ENCODE assay signal across 27 cellular contexts in the genomic region with DNA sequence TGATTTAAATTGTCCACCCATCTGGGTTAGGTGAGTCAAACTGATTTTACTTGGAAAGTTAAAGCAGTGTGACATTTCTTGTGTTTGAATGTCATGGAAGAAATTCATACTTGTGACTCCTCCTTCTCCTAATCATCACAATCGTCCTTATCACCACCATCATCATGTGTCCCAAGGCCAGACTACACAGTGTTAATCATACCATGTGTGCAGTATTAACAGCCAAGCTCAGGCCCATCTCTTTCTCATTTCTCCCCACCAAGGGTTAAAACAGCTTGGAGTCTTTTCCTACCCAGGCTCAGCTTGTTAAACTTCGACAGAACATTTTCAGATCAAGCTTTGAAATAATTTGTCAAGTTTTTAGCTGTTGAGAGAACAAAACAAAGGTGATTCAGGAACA. TPM values are rescaled to one million over a fixed set of nuclear protein-coding genes. Genes with fewer than 3 reads are reported as not detected.
DNase-seq lines count a peak whose midpoint lies in the region; ATAC-seq, FAIRE-seq and TF ChIP-seq lines count a peak whose summit lies in the region.
"Had no signal": no experiment of that assay in that cellular context is flagged by ENCODE, and none has a peak within 500 bp of the region (broad histone marks: within the 10 kb centered on the region; RNA-seq: fewer than 3 reads in every experiment).

No MANE protein-coding gene starts in this region.

- TF ChIP-seq CTCF in HepG2 (CRISPR knock-in tag; IDR thresholded peaks at IDR 0.05) = no peak
- TF ChIP-seq CTCF in right lobe of liver (IDR thresholded peaks at IDR 0.05) = no peak
- TF ChIP-seq CTCF in hepatocyte (IDR thresholded peaks at IDR 0.05; ENCODE audit: poor library complexity) = no peak
- TF ChIP-seq CTCF in ovary (IDR thresholded peaks at IDR 0.05) = no peak

- DNase-seq in HepG2 (ENCODE audit: low spot score) (no peak), right lobe of liver (no peak), hepatocyte (ENCODE audit: low spot score) (no peak), NCI-H69 (lab: John Stamatoyannopoulos, UW) (no peak), ovary (no peak)
- peak; percentile 39 for DNase-seq in Jurkat, Clone E6-1 (ENCODE audit: low read depth, low spot score)
- DNase-seq: 8988T; ACHN; AML-193; BE2C; Calu3; CD4-positive, alpha-beta T cell; CD8-positive, alpha-beta memory T cell; DMS53; DMS79 treated with DMSO at 0.1 percent for 48 hours; GF-D8; HFFc6 had no signal

- TF ChIP-seq EP300 in HepG2 (IDR thresholded peaks at IDR 0.05; ENCODE audit: low read depth in 2 of 2, low read length in 2 of 2) = no peak
- TF ChIP-seq EP300 in HepG2 (CRISPR knock-in tag; IDR thresholded peaks at IDR 0.05; ENCODE audit: borderline replicate concordance) = no peak
- no peak for TF ChIP-seq EP300 in ovary (IDR thresholded peaks at IDR 0.05)

- H3K4me1 ChIP-seq in HepG2 (ENCODE audit: insufficient read depth, low read length) = peaks cover 28% of the 10 kb centered on the region
- H3K4me1 ChIP-seq in right lobe of liver = no peaks in the 10 kb centered on the region
- H3K4me1 ChIP-seq in hepatocyte (ENCODE audit: insufficient read depth) = peaks cover 7% of the 10 kb centered on the region
- no peaks in the 10 kb centered on the region for H3K4me1 ChIP-seq in ovary (ENCODE audit: insufficient read depth)
- H3K4me1 ChIP-seq: A549, BE2C, HAP-1 had no signal

- no peak overlapping the region for H3K4me2 ChIP-seq in HepG2 (ENCODE audit: low read depth, low read length)
- peak overlapping the region; percentile 21 for H3K4me2 ChIP-seq in hepatocyte
- H3K4me2 ChIP-seq: A549; BLaER1 treated with 17β-estradiol and CSF1 and Interleukin-3, amounts not matched to agents 10 nM and 100 nM; GM23338 had no signal

- 9% methylated on average over 2 of the region's 2 CpGs for WGBS in HepG2 (ENCODE audit: low lambda C conversion rate)
- 16% methylated on average over 2 of the region's 2 CpGs for WGBS in right lobe of liver (ENCODE audit: insufficient coverage, low coverage, low lambda C conversion rate, missing lambda C conversion rate)
- 8% methylated on average over 2 of the region's 2 CpGs for WGBS in hepatocyte (ENCODE audit: low lambda C conversion rate, missing lambda C conversion rate)
- WGBS in ovary, 3 donors = 13 to 25% (median 24%) methylated on average over 2 of the region's 2 CpGs

- CTCF ChIA-PET in HepG2 (lab: Yijun Ruan, JAX; ENCODE audit: low intra/inter-chr PET ratio, low total read pairs) = no interaction called here

- H3K79me2 ChIP-seq in HepG2 (ENCODE audit: insufficient read depth, low read length) = no peaks in the 10 kb centered on the region
- no peaks in the 10 kb centered on the region for H3K79me2 ChIP-seq in hepatocyte

- H3K4me3 ChIP-seq in HepG2 (replicated peaks in 1 of 3; ENCODE audit: insufficient read depth in 1 of 3, low read depth in 2 of 3, low read length in 3 of 3) (no peak overlapping the region), right lobe of liver (no peak overlapping the region), hepatocyte (no peak overlapping the region), ovary (no peak overlapping the region)
- no peak overlapping the region for H3K4me3 ChIP-seq in Jurkat, Clone E6-1 (ENCODE audit: low read length)
- H3K4me3 ChIP-seq: A549; BLaER1 treated with 17β-estradiol and CSF1 and Interleukin-3, amounts not matched to agents 10 nM and 100 nM; GM23338; HAP-1 had no signal

- POLR2A ChIA-PET in HepG2 (lab: Yijun Ruan, JAX) = interaction anchor here (0.8 to 1.7 kb wide), 4 partner anchors 16 to 29 kb away, joined by 3 to 7 read pairs (median 3); no protein-coding TSS in a partner anchor

- TF ChIP-seq RAD21 in HepG2 (CRISPR knock-in tag; IDR thresholded peaks at IDR 0.05) = no peak

- H2AFZ ChIP-seq in HepG2 (ENCODE audit: low read length) = no peak overlapping the region
- no peak overlapping the region for H2AFZ ChIP-seq in hepatocyte
- H2AFZ ChIP-seq: GM23338 had no signal

- no TSS peak for BruUV-seq in HepG2 (replicated peaks; lab: Mats Ljungman, UMichigan)

- H3K36me3 ChIP-seq in HepG2 (replicated peaks in 1 of 2; ENCODE audit: control insufficient read depth in 1 of 2, insufficient read depth in 2 of 2, low read length in 2 of 2) = no peaks in the 10 kb centered on the region
- H3K36me3 ChIP-seq in right lobe of liver = no peaks in the 10 kb centered on the region
- no peaks in the 10 kb centered on the region for H3K36me3 ChIP-seq in hepatocyte (replicated peaks; ENCODE audit: insufficient read depth, low read depth)
- H3K36me3 ChIP-seq in ovary = no peaks in the 10 kb centered on the region
- H3K36me3 ChIP-seq: BE2C; BLaER1 treated with 17β-estradiol and CSF1 and Interleukin-3, amounts not matched to agents 10 nM and 100 nM; HAP-1 had no signal

- ATAC-seq in HepG2 (no peak), right lobe of liver (no peak)
- ATAC-seq: A549, GM23338 had no signal

- H3K27me3 ChIP-seq in HepG2 (ENCODE audit: control insufficient read depth in 1 of 2, insufficient read depth in 2 of 2, low read length in 2 of 2) (no peaks in the 10 kb centered on the region), right lobe of liver (no peaks in the 10 kb centered on the region), hepatocyte (no peaks in the 10 kb centered on the region), ovary (no peaks in the 10 kb centered on the region)
- H3K27me3 ChIP-seq: BE2C; BLaER1 treated with 17β-estradiol and CSF1 and Interleukin-3, amounts not matched to agents 10 nM and 100 nM had no signal

- intact Hi-C loops in HepG2 (cut with micrococcal nuclease; ENCODE audit: unreplicated experiment) = no loop called here
- intact Hi-C loops in right lobe of liver (cut with DNase I) = no loop called here
- intact Hi-C loops in ovary (cut with DNase I) = no loop called here

- FAIRE-seq in HepG2 (lab: Jason Lieb, UNC) = no peak
- FAIRE-seq: A549, GM12891, GM18507, H54 had no signal

- H3K9ac ChIP-seq in HepG2 (ENCODE audit: insufficient read depth, low read depth, low read length) = 0 out of 2 replicates have a peak overlapping the region, but pooled peaks have one; percentile 0
- H3K9ac ChIP-seq: BLaER1 treated with 17β-estradiol and CSF1 and Interleukin-3, amounts not matched to agents 10 nM and 100 nM had no signal

- no peaks in the 10 kb centered on the region for H4K20me1 ChIP-seq in HepG2 (ENCODE audit: insufficient read depth, low read length)
- no peaks in the 10 kb centered on the region for H4K20me1 ChIP-seq in hepatocyte (ENCODE audit: insufficient read depth, poor library complexity, severe bottlenecking)
- H4K20me1 ChIP-seq: BLaER1 treated with 17β-estradiol and CSF1 and Interleukin-3, amounts not matched to agents 10 nM and 100 nM had no signal

- H3K27ac ChIP-seq in HepG2 (ENCODE audit: extremely low read length, insufficient read depth, low read length) (no peak overlapping the region), right lobe of liver (no peak overlapping the region), hepatocyte (peak overlapping the region; percentile 68), ovary (no peak overlapping the region)
- H3K27ac ChIP-seq: A549; BLaER1 treated with 17β-estradiol and CSF1 and Interleukin-3, amounts not matched to agents 10 nM and 100 nM had no signal

- H3K9me2 ChIP-seq in hepatocyte (replicated peaks; ENCODE audit: insufficient read depth) = no peaks in the 10 kb centered on the region

- H3K9me3 ChIP-seq in HepG2 (ENCODE audit: low read length) (no peaks in the 10 kb centered on the region), right lobe of liver (no peaks in the 10 kb centered on the region), hepatocyte (ENCODE audit: low read depth) (no peaks in the 10 kb centered on the region), ovary (no peaks in the 10 kb centered on the region)
- H3K9me3 ChIP-seq: A549, BE2C, HAP-1 had no signal

- TF ChIP-seq POLR2A in HepG2 (IDR thresholded peaks at IDR 0.05; ENCODE audit: insufficient read depth in 1 of 2, low read depth in 2 of 2, low read length in 2 of 2) = no peak
- no peak for TF ChIP-seq POLR2A in right lobe of liver (IDR thresholded peaks at IDR 0.05)
- TF ChIP-seq POLR2A in ovary (IDR thresholded peaks at IDR 0.05) = no peak

- in situ Hi-C loops in HepG2 (cut with HindIII; ENCODE audit: extremely low pct_ligation_motif_present, low pct_unique_long_range_greater_than_20kb) = no loop called here

RNA-seq across cellular contexts. Expression of a gene that starts 22.5 kb away (rescaled TPM):
- total RNA-seq in HepG2 (2016; rRNA removed; fragmentation: Illumina TruSeq; extraction: Trizol) (not detected in 2 replicates), right lobe of liver (not detected), hepatocyte (not detected in 2 replicates), ovary (not detected)
- total RNA-seq in HepG2 (2016; cell fraction: cytosol; rRNA removed; fragmentation: Illumina TruSeq; extraction: Trizol; ENCODE audit: low read depth) = not detected in 2 replicates
- not detected in 2 replicates for total RNA-seq in HepG2 (2016; cell fraction: insoluble cytoplasmic fraction; rRNA removed; fragmentation: Illumina TruSeq; extraction: Trizol)
- total RNA-seq in HepG2 (2016; cell fraction: membrane; rRNA removed; fragmentation: Illumina TruSeq; extraction: Trizol) = not detected in 2 replicates
- not detected in 2 replicates for total RNA-seq in HepG2 (2016; cell fraction: nucleus; rRNA removed; fragmentation: Illumina TruSeq; extraction: Trizol)
- polyA plus RNA-seq in HepG2 (2011; rRNA removed) (not detected in 2 replicates), hepatocyte (not detected in 2 replicates), ovary (not detected)
- polyA plus RNA-seq in HepG2 (2011; cell fraction: cytosol; rRNA removed) = not detected in 2 replicates
- 0.50 TPM in 1 of 2 replicates, not detected in the other for polyA plus RNA-seq in HepG2 (2011; cell fraction: nucleus; rRNA removed)
- not detected in 2 replicates for polyA plus RNA-seq in HepG2 (2012)
- not detected in 2 replicates for polyA plus RNA-seq in HepG2 (2016; cell fraction: cytosol; fragmentation: Illumina TruSeq; extraction: Trizol; ENCODE audit: low read depth)
- not detected in 2 replicates for polyA plus RNA-seq in HepG2 (2016; cell fraction: insoluble cytoplasmic fraction; fragmentation: Illumina TruSeq; extraction: Trizol; ENCODE audit: low read depth)
- not detected in 2 replicates for polyA plus RNA-seq in HepG2 (2016; cell fraction: membrane; fragmentation: Illumina TruSeq; extraction: Trizol; ENCODE audit: low read depth)
- polyA plus RNA-seq in HepG2 (2016; cell fraction: nucleus; fragmentation: Illumina TruSeq; extraction: Trizol; ENCODE audit: insufficient read depth, low read depth) = not detected in 2 replicates
- not detected in 2 replicates for polyA minus RNA-seq in HepG2 (2011; rRNA and poly(A)+ RNA removed; ENCODE audit: low replicate concordance)
- not detected in 2 replicates for polyA minus RNA-seq in HepG2 (2011; cell fraction: cytosol; rRNA and poly(A)+ RNA removed)
- polyA minus RNA-seq in HepG2 (2011; cell fraction: nucleus; rRNA and poly(A)+ RNA removed) = not detected in 2 replicates
- not detected for polyA plus RNA-seq in Jurkat, Clone E6-1 (2012; ENCODE audit: insufficient read depth, insufficient read length)
- total RNA-seq: Calu3; CD4-positive, alpha-beta T cell; CD8-positive, alpha-beta memory T cell; Daoy; G401; GM23338; HFFc6 had no signal
- polyA plus RNA-seq: A549; CD14-positive monocyte; CD8-positive, alpha-beta memory T cell; GM23338 had no signal

RNA-seq across cellular contexts. Expression of a gene that starts 33.5 kb away (rescaled TPM):
- total RNA-seq in HepG2 (2016; rRNA removed; fragmentation: Illumina TruSeq; extraction: Trizol) (0.35 and 0.77 TPM in 2 replicates), right lobe of liver (1,000 to 10,000 TPM in 1 of 6 experiments, 100 to 1,000 TPM in 5; 109 to 1,136 (median 151) TPM), hepatocyte (170 and 340 TPM in 2 replicates), ovary (100 to 1,000 TPM in 4 of 7 donors, 10 to 100 TPM in 3; 23.0 to 819 (median 143) TPM)
- 0.62 and 0.81 TPM in 2 replicates for total RNA-seq in HepG2 (2016; cell fraction: cytosol; rRNA removed; fragmentation: Illumina TruSeq; extraction: Trizol; ENCODE audit: low read depth)
- 0.50 and 0.54 TPM in 2 replicates for total RNA-seq in HepG2 (2016; cell fraction: insoluble cytoplasmic fraction; rRNA removed; fragmentation: Illumina TruSeq; extraction: Trizol)
- 0.62 TPM in 2 replicates for total RNA-seq in HepG2 (2016; cell fraction: membrane; rRNA removed; fragmentation: Illumina TruSeq; extraction: Trizol)
- total RNA-seq in HepG2 (2016; cell fraction: nucleus; rRNA removed; fragmentation: Illumina TruSeq; extraction: Trizol) = 0.87 and 1.2 TPM in 2 replicates
- polyA plus RNA-seq in HepG2 (2011; rRNA removed) (15.2 and 30.3 TPM in 2 replicates), hepatocyte (1,328 and 1,609 TPM in 2 replicates), ovary (100 to 1,000 TPM; 126 to 262 TPM)
- polyA plus RNA-seq in HepG2 (2011; cell fraction: cytosol; rRNA removed) = 29.8 and 39.3 TPM in 2 replicates
- 6.5 and 8.5 TPM in 2 replicates for polyA plus RNA-seq in HepG2 (2011; cell fraction: nucleus; rRNA removed)
- polyA plus RNA-seq in HepG2 (2012) = 1.8 and 14.7 TPM in 2 replicates
- 2.7 and 4.0 TPM in 2 replicates for polyA plus RNA-seq in HepG2 (2016; cell fraction: cytosol; fragmentation: Illumina TruSeq; extraction: Trizol; ENCODE audit: low read depth)
- polyA plus RNA-seq in HepG2 (2016; cell fraction: insoluble cytoplasmic fraction; fragmentation: Illumina TruSeq; extraction: Trizol; ENCODE audit: low read depth) = 3.4 and 6.1 TPM in 2 replicates
- polyA plus RNA-seq in HepG2 (2016; cell fraction: membrane; fragmentation: Illumina TruSeq; extraction: Trizol; ENCODE audit: low read depth) = 3.0 and 3.6 TPM in 2 replicates
- 8.8 and 12.2 TPM in 2 replicates for polyA plus RNA-seq in HepG2 (2016; cell fraction: nucleus; fragmentation: Illumina TruSeq; extraction: Trizol; ENCODE audit: insufficient read depth, low read depth)
- 15.0 TPM in 1 of 2 replicates, not detected in the other for polyA minus RNA-seq in HepG2 (2011; rRNA and poly(A)+ RNA removed; ENCODE audit: low replicate concordance)
- polyA minus RNA-seq in HepG2 (2011; cell fraction: cytosol; rRNA and poly(A)+ RNA removed) = 11.4 and 11.5 TPM in 2 replicates
- 3.3 and 4.6 TPM in 2 replicates for polyA minus RNA-seq in HepG2 (2011; cell fraction: nucleus; rRNA and poly(A)+ RNA removed)
- not detected for polyA plus RNA-seq in Jurkat, Clone E6-1 (2012; ENCODE audit: insufficient read depth, insufficient read length)
- total RNA-seq: Calu3; CD4-positive, alpha-beta T cell; CD8-positive, alpha-beta memory T cell; Daoy; G401; GM23338; HFFc6 had no signal
- polyA plus RNA-seq: CD14-positive monocyte; CD8-positive, alpha-beta memory T cell had no signal

Comparison
In these comparisons a context has a peak if more than half of its experiments do, and no peak if none do; other contexts are left out.
1. RNA of a gene that starts 33.5 kb away (total RNA-seq): 170 to 340 TPM in hepatocyte, 109 to 1,136 TPM in right lobe of liver and 23.0 to 819 TPM in ovary; 0.35 to 1.2 TPM in HepG2; every median in the first group is over 10 times any median in the second.